Comparison of ENCODE assay signal across 9 cellular contexts in the genomic region with DNA sequence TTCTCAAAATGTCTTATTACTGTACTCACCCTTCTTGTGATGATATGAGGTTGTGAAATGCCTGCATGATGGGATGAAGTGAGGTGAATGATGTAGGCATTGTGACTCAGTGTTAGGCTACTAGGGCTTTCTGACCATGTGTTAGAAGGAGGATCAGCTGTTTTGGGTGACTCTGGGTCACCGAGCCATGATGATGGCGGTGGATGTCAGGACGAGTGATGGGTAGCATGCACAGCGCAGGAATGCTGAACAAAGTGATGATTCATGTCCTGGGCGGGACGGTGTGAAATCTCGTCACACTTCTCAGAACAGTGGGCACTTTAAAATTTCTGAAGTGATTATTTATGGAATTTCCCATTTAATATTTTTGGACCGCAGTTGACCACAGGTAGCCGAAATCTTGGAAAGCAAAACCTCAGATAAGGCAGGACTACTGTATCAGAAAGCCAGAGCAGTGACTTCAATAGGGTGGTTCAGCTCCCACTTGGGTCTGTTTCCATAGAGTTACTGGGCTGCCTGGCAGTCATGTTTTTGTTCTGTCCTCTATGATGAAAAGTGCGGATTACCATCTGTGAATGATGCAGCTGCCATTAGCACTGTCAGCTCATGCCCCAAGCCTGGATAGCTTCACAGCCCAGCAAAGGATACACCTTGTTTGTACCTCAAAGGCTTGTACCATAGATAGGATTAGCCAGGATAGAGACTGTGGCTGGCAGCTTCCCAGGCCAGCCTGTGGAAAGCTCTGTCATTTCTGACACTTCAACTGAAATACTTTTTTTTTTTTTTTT. TPM values are rescaled to one million over a fixed set of nuclear protein-coding genes. Genes with fewer than 3 reads are reported as not detected.
DNase-seq lines count a peak whose midpoint lies in the region; ATAC-seq and TF ChIP-seq lines count a peak whose summit lies in the region.
"Had no signal": no experiment of that assay in that cellular context is flagged by ENCODE, and none has a peak within 500 bp of the region (broad histone marks: within the 10 kb centered on the region; RNA-seq: fewer than 3 reads in every experiment).

No MANE protein-coding gene starts in this region.

- H3K4me2 ChIP-seq in hepatocyte = no peak overlapping the region

- peaks cover 51% of the 10 kb centered on the region for H3K4me1 Mint-ChIP-seq in activated T-cell treated with anti-CD3 and anti-CD28 coated beads, Interleukin-2, amount 50 U/mL, for 4 hours (ENCODE audit: low read depth)

- TF ChIP-seq CTCF in hepatocyte (IDR thresholded peaks at IDR 0.05; ENCODE audit: poor library complexity) = no peak

- no peak overlapping the region for H3K4me3 Mint-ChIP-seq in activated T-cell treated with anti-CD3 and anti-CD28 coated beads, Interleukin-2, amount 50 U/mL, for 4 hours

- H3K27ac ChIP-seq in hepatocyte (peak overlapping the region; percentile 80), subcutaneous abdominal adipose tissue (ENCODE audit: low read depth, low read length) (peak overlapping the region; percentile 89)
- H3K27ac ChIP-seq: parathyroid adenoma had no signal

- no peaks in the 10 kb centered on the region for H3K27me3 ChIP-seq in hepatocyte
- H3K27me3 ChIP-seq in subcutaneous abdominal adipose tissue (ENCODE audit: control insufficient read depth in 5 of 5, insufficient read depth in 4 of 5, low read length in 5 of 5) = no peaks in the 10 kb centered on the region

- peaks cover 17% of the 10 kb centered on the region for H3K36me3 Mint-ChIP-seq in activated T-cell treated with anti-CD3 and anti-CD28 coated beads, Interleukin-2, amount 50 U/mL, for 4 hours (ENCODE audit: insufficient read depth)

- H3K4me1 ChIP-seq in hepatocyte (ENCODE audit: insufficient read depth) (peaks cover 43% of the 10 kb centered on the region), subcutaneous abdominal adipose tissue (ENCODE audit: control insufficient read depth in 5 of 5, insufficient read depth in 5 of 5, low read length in 5 of 5) (peaks cover 12 to 57% (median 52%) of the 10 kb centered on the region in 5 donors)
- H3K4me1 ChIP-seq: parathyroid adenoma had no signal

- no peak overlapping the region for H2AFZ ChIP-seq in hepatocyte
- H2AFZ ChIP-seq: parathyroid adenoma had no signal

- H3K9me3 ChIP-seq in hepatocyte (ENCODE audit: low read depth) (no peaks in the 10 kb centered on the region), subcutaneous abdominal adipose tissue (ENCODE audit: control insufficient read depth in 5 of 5, low read length in 5 of 5) (no peaks in the 10 kb centered on the region)

- H3K27me3 Mint-ChIP-seq in activated T-cell treated with anti-CD3 and anti-CD28 coated beads, Interleukin-2, amount 50 U/mL, for 4 hours (ENCODE audit: low read depth) = no peaks in the 10 kb centered on the region

- 76% methylated on average over 10 of the region's 10 CpGs for WGBS in hepatocyte (ENCODE audit: low lambda C conversion rate, missing lambda C conversion rate)

- ATAC-seq in activated T-cell treated with anti-CD3 and anti-CD28 coated beads, Interleukin-2, amount 50 U/mL, for 4 hours = peak; percentile 87 to 91
- no peak for ATAC-seq in GM18873 (IDR thresholded peaks at IDR 0.05; ENCODE audit: low FRiP score, unreplicated experiment)

- H3K79me2 ChIP-seq in hepatocyte = peaks cover 5% of the 10 kb centered on the region
- H3K79me2 ChIP-seq: parathyroid adenoma had no signal

- H3K4me3 ChIP-seq in hepatocyte (no peak overlapping the region), subcutaneous abdominal adipose tissue (ENCODE audit: low read depth in 1 of 5, low read length in 5 of 5) (no peak overlapping the region)

- H3K9me2 ChIP-seq in hepatocyte (replicated peaks; ENCODE audit: insufficient read depth) = no peaks in the 10 kb centered on the region

- peak; percentile 28 to 47 for DNase-seq in activated CD4-positive, alpha-beta T cell treated with anti-CD3 and anti-CD28 coated beads for 24 hours (ENCODE audit: low read depth in 2 of 2)
- no peak for DNase-seq in activated CD4-positive, alpha-beta T cell treated with anti-CD3 and anti-CD28 coated beads for 1 hour
- peak; percentile 52 for DNase-seq in activated T-cell treated with anti-CD3 and anti-CD28 coated beads, Interleukin-2, amount 50 U/mL, for 4 hours
- DNase-seq in hepatocyte (ENCODE audit: low spot score) = peak; percentile 63
- no peak for DNase-seq in iPS-NIHi7 (ENCODE audit: extremely low spot score)
- DNase-seq in iPS-NIHi11 (ENCODE audit: low spot score) = no peak

- H3K36me3 ChIP-seq in hepatocyte (replicated peaks; ENCODE audit: insufficient read depth, low read depth) (no peaks in the 10 kb centered on the region), subcutaneous abdominal adipose tissue (ENCODE audit: control insufficient read depth in 5 of 5, insufficient read depth in 5 of 5, low read length in 5 of 5) (peaks cover 0 to 25% (median 21%) of the 10 kb centered on the region in 5 donors)

- H4K20me1 ChIP-seq in hepatocyte (ENCODE audit: insufficient read depth, poor library complexity, severe bottlenecking) = no peaks in the 10 kb centered on the region

- no peaks in the 10 kb centered on the region for H3K9me3 Mint-ChIP-seq in activated T-cell treated with anti-CD3 and anti-CD28 coated beads, Interleukin-2, amount 50 U/mL, for 4 hours

- H3K9ac ChIP-seq in subcutaneous abdominal adipose tissue (ENCODE audit: low read length in 5 of 5) = no peak overlapping the region
- H3K9ac ChIP-seq: parathyroid adenoma had no signal

RNA-seq across cellular contexts. Expression of gene IL6R, which starts 26.6 kb away (rescaled TPM):
- 10 to 100 TPM; 20.7 to 28.7 (median 24.1) TPM for total RNA-seq in activated T-cell treated with anti-CD3 and anti-CD28 coated beads, Interleukin-2, amount 50 U/mL, for 4 hours
- 35.1 and 58.0 TPM in 2 replicates for total RNA-seq in hepatocyte
- 38.5 and 39.2 TPM in 2 replicates for polyA plus RNA-seq in hepatocyte

Comparison
In these comparisons a context has a peak if more than half of its experiments do, and no peak if none do; other contexts are left out.
1. DNase-seq: peak in activated CD4-positive, alpha-beta T cell treated with anti-CD3 and anti-CD28 coated beads for 24 hours (2 of 2), activated T-cell treated with anti-CD3 and anti-CD28 coated beads, Interleukin-2, amount 50 U/mL, for 4 hours (single experiment) and hepatocyte (single experiment); none in activated CD4-positive, alpha-beta T cell treated with anti-CD3 and anti-CD28 coated beads for 1 hour (single experiment), iPS-NIHi7 (single experiment) and iPS-NIHi11 (single experiment).